8 cellular contexts compared by ENCODE assay signal in the genomic region with DNA sequence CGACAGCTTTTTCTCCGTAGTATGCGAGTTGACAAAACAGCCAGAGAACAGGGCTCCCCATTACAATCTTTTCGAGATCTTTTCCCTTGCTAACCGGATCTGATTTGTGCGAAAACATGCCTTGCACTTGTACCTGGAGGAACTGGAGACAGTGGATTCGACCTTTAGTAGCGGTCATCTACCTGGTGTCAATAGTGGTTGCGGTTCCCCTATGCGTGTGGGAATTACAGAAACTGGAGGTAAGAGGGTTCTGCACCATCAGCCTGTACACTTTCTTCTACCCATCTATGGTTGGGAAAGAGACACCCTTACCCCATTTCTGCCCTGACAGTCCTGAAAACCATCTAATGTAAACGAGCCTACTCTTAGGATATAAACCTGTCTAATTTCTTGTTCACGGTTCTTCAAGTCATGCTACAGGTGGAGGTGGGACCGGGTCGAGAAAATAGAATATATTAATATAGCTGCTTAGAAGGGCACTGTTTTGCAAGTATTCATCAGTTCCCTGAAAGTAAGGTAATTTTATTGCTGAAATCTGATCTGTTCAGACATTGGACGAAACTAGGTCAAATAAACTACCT. TPM values are rescaled to one million over a fixed set of nuclear protein-coding genes. Genes with fewer than 3 reads are reported as not detected.
DNase-seq lines count a peak whose midpoint lies in the region; ATAC-seq and TF ChIP-seq lines count a peak whose summit lies in the region.

No MANE protein-coding gene starts in this region.

- H3K4me3 Mint-ChIP-seq in activated CD8-positive, alpha-beta T cell treated with anti-CD3 and anti-CD28 coated beads for 36 hours, result peak overlapping the region; percentile 95

- CTCF ChIA-PET in activated CD8-positive, alpha-beta T cell treated with anti-CD3 and anti-CD28 coated beads for 36 hours (lab: Charles Lee), result interaction anchor here (0.8 to 4.8 kb wide), 15 partner anchors 9 to 457 kb away, joined by 3 to 36 read pairs (median 5); a partner anchor contains a TSS

- H3K9ac ChIP-seq in iPS-18a (ENCODE audit: low read length) (peak overlapping the region; percentile 56), stomach smooth muscle (ENCODE audit: low read length in 2 of 2) (peak overlapping the region; percentile 85 to 96)

- H3K4me3 ChIP-seq in iPS-18a (ENCODE audit: low read length), result peak overlapping the region; percentile 74
- peak overlapping the region; percentile 95 to 98 for H3K4me3 ChIP-seq in stomach smooth muscle (ENCODE audit: low read length in 2 of 2)

- H3K9me3 ChIP-seq in iPS-18a (ENCODE audit: control insufficient read depth, low read depth, low read length) (no peaks in the 10 kb centered on the region), stomach smooth muscle (ENCODE audit: control insufficient read depth in 2 of 2, low read length in 2 of 2) (no peaks in the 10 kb centered on the region)

- TF ChIP-seq CTCF in activated CD8-positive, alpha-beta T cell treated with anti-CD3 and anti-CD28 coated beads for 36 hours (IDR thresholded peaks at IDR 0.05), result no peak

- peaks cover 15% of the 10 kb centered on the region for H3K36me3 Mint-ChIP-seq in activated CD8-positive, alpha-beta T cell treated with anti-CD3 and anti-CD28 coated beads for 36 hours (ENCODE audit: low read depth)

- intact Hi-C loops in activated CD8-positive, alpha-beta T cell treated with anti-CD3 and anti-CD28 coated beads for 36 hours (cut with micrococcal nuclease), result loop anchor here (5.0 kb wide), 1 partner anchor 64 kb away; a partner anchor contains a TSS
- intact Hi-C loops in posterior cingulate gyrus (cut with DNase I), result loop anchor here (5.0 kb wide), 1 partner anchor 64 kb away; a partner anchor contains a TSS

- H3K9me3 Mint-ChIP-seq in activated CD8-positive, alpha-beta T cell treated with anti-CD3 and anti-CD28 coated beads for 36 hours, result no peaks in the 10 kb centered on the region

- H3K27me3 ChIP-seq in iPS-18a (ENCODE audit: control insufficient read depth, insufficient read depth, low read length), result no peaks in the 10 kb centered on the region
- H3K27me3 ChIP-seq in stomach smooth muscle (ENCODE audit: control insufficient read depth in 1 of 2, insufficient read depth in 2 of 2, low read length in 2 of 2), result no peaks in the 10 kb centered on the region

- H3K4me1 ChIP-seq in iPS-18a (ENCODE audit: control insufficient read depth, low read depth, low read length) (peaks cover 4% of the 10 kb centered on the region), stomach smooth muscle (ENCODE audit: control insufficient read depth, insufficient read depth, low read length) (peaks cover 3% of the 10 kb centered on the region)

- no peak overlapping the region for H3K27ac ChIP-seq in iPS-18a (ENCODE audit: low read length)
- H3K27ac ChIP-seq in stomach smooth muscle (ENCODE audit: low read length), result peak overlapping the region; percentile 68

- peaks cover 30% of the 10 kb centered on the region for H3K4me1 Mint-ChIP-seq in activated CD8-positive, alpha-beta T cell treated with anti-CD3 and anti-CD28 coated beads for 36 hours (ENCODE audit: low read depth)

- in situ Hi-C loops in ACHN (cut with HindIII; ENCODE audit: low pct_ligation_motif_present, low pct_unique_long_range_greater_than_20kb, low sequenced_read_pairs), result no loop called here

- POLR2A ChIA-PET in activated CD8-positive, alpha-beta T cell treated with anti-CD3 and anti-CD28 coated beads for 36 hours (lab: Charles Lee), result interaction anchor here (0.6 to 2.3 kb wide), 8 partner anchors 11 to 1231 kb away, joined by 3 to 10 read pairs (median 4); a partner anchor contains a TSS

- peak; percentile 40 for DNase-seq in NOMO-1 treated with DMSO at 0.1 percent for 48 hours (lab: John Stamatoyannopoulos, UW; ENCODE audit: unreplicated experiment)
- no peak for DNase-seq in NOMO-1 treated with dmso at 0.1 percent for 144 hours (lab: John Stamatoyannopoulos, UW; ENCODE audit: unreplicated experiment)
- DNase-seq in activated CD8-positive, alpha-beta T cell treated with anti-CD3 and anti-CD28 coated beads for 36 hours, result no peak
- no peak for DNase-seq in posterior cingulate gyrus
- DNase-seq in ACHN, result no peak

- peak overlapping the region; percentile 95 for H3K27ac Mint-ChIP-seq in activated CD8-positive, alpha-beta T cell treated with anti-CD3 and anti-CD28 coated beads for 36 hours

- peaks cover 6% of the 10 kb centered on the region for H3K36me3 ChIP-seq in iPS-18a (ENCODE audit: control insufficient read depth, low read depth, low read length)
- H3K36me3 ChIP-seq in stomach smooth muscle (ENCODE audit: control insufficient read depth in 2 of 2, insufficient read depth in 2 of 2, low read length in 2 of 2), result peaks cover 2 to 5% of the 10 kb centered on the region in 2 donors

- H3K27me3 Mint-ChIP-seq in activated CD8-positive, alpha-beta T cell treated with anti-CD3 and anti-CD28 coated beads for 36 hours, result no peaks in the 10 kb centered on the region

- ATAC-seq in HG03025 (IDR thresholded peaks at IDR 0.05; ENCODE audit: low FRiP score, unreplicated experiment), result peak; percentile 15
- ATAC-seq in activated CD8-positive, alpha-beta T cell treated with anti-CD3 and anti-CD28 coated beads for 36 hours, result no peak

RNA-seq across cellular contexts. Expression of a gene that starts 0.7 kb away (rescaled TPM):
- total RNA-seq in activated CD8-positive, alpha-beta T cell treated with anti-CD3 and anti-CD28 coated beads for 36 hours, result 10 to 100 TPM; 13.2 to 18.4 TPM
